Comparison of ENCODE assay signal across 8 cellular contexts in genomic region chr4:119103263-119103662, GRCh38. TPM values are rescaled to one million over a fixed set of nuclear protein-coding genes. Genes with fewer than 3 reads are reported as not detected.
A peak's percentile ranks its signal among the peaks of the same experiment; 100 is the strongest.
DNase-seq lines count a peak whose midpoint lies in the region; ATAC-seq lines count a peak whose summit lies in the region.

No MANE protein-coding gene starts in this region.

- no peak overlapping the region for H3K4me3 ChIP-seq in SJSA1

- no peaks in the 10 kb centered on the region for H3K36me3 ChIP-seq in SJSA1

- DNase-seq in GM04504 (ENCODE audit: low read depth) (peak; percentile 88), SJSA1 (ENCODE audit: low read depth in 1 of 2, low spot score in 2 of 2) (peak; percentile 71 to 90), fibroblast of the conjunctiva (ENCODE audit: low read depth) (peak; percentile 96), pulmonary artery endothelial cell (ENCODE audit: low read depth, low spot score) (peak; percentile 94), T1000 (lab: John Stamatoyannopoulos, UW) (no peak), NCI-H524 treated with DMSO at 0.1 percent for 48 hours (lab: John Stamatoyannopoulos, UW) (no peak)

- no peaks in the 10 kb centered on the region for H3K27me3 ChIP-seq in SJSA1 (replicated peaks)

- H3K27ac ChIP-seq in SJSA1 = peak overlapping the region; percentile 96

- no peak for ATAC-seq in HG02678 (IDR thresholded peaks at IDR 0.05; ENCODE audit: unreplicated experiment)
- no peak for ATAC-seq in GM18867 (IDR thresholded peaks at IDR 0.05; ENCODE audit: unreplicated experiment)

- H3K9me3 ChIP-seq in SJSA1 (replicated peaks) = no peaks in the 10 kb centered on the region

- peaks cover 21% of the 10 kb centered on the region for H3K4me1 ChIP-seq in SJSA1 (replicated peaks)

RNA-seq across cellular contexts. Expression of gene MYOZ2, which starts 32.4 kb away (rescaled TPM):
- total RNA-seq in SJSA1 (2014; rRNA removed; shearing (Covaris generic)) = 0.09 TPM in 1 of 2 replicates, not detected in the other
- total RNA-seq in pulmonary artery endothelial cell = 0.20 TPM in 1 of 2 replicates, not detected in the other

Comparison
In these comparisons a context has a peak if more than half of its experiments do, and no peak if none do; other contexts are left out.
1. DNase-seq: peak in GM04504 (single experiment), SJSA1 (2 of 2), fibroblast of the conjunctiva (single experiment) and pulmonary artery endothelial cell (single experiment); none in T1000 (single experiment) and NCI-H524 treated with DMSO at 0.1 percent for 48 hours (single experiment).